ENCODE assay signal across 8 cellular contexts in genomic region chr11:207213-208176, GRCh38. TPM values are rescaled to one million over a fixed set of nuclear protein-coding genes. Genes with fewer than 3 reads are reported as not detected.
DNase-seq lines count a peak whose midpoint lies in the region; ATAC-seq, FAIRE-seq and TF ChIP-seq lines count a peak whose summit lies in the region.

A gene with protein sequence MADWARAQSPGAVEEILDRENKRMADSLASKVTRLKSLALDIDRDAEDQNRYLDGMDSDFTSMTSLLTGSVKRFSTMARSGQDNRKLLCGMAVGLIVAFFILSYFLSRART (minus strand): TSS chr11:207399. CDS start chr11:207321, 78 bp downstream.
Gene RIC8A, plus strand, starts transcription at chr11:207708. Its CDS starts 1,147 bp downstream, at chr11:208855.

- intact Hi-C loops in Right ventricle myocardium inferior (cut with DNase I) (loop anchor here (1.0 kb wide), 2 partner anchors 26 to 29 kb away; partner anchors contain the start of genes PSMD13 and SIRT3), pancreas (cut with DNase I) (no loop called here), tibial artery (cut with DNase I; ENCODE audit: low total_unique reads) (loop anchor here (5.0 kb wide), 1 partner anchor 240 kb away; no protein-coding TSS in a partner anchor)

- peak within 1 kb of the TSS; percentile 96 to 98 (median 97) for H3K27ac ChIP-seq in pancreas
- H3K27ac ChIP-seq in tibial artery, result peak within 1 kb of the TSS; percentile 96 to 97

- H3K36me3 ChIP-seq in pancreas (peaks cover 0 to 30% (median 23%) of the 10 kb centered on the region in 3 donors), tibial artery (peaks cover 37 to 66% (median 55%) of the 10 kb centered on the region in 3 donors)

- ATAC-seq in HG02759 (IDR thresholded peaks at IDR 0.05; ENCODE audit: unreplicated experiment) (peak; percentile 80), Right ventricle myocardium inferior (peak; percentile 92), pancreas (peak; percentile 82 to 93 (median 88))

- H3K4me3 ChIP-seq in GM12864 (ENCODE audit: low read depth, low read length), result peak within 1 kb of the TSS; percentile 87
- H3K4me3 ChIP-seq in pancreas, result peak within 1 kb of the TSS; percentile 86 to 100 (median 96)
- peak within 1 kb of the TSS; percentile 93 to 97 for H3K4me3 ChIP-seq in tibial artery

- FAIRE-seq in pancreas (lab: Jason Lieb, UNC), result peak; percentile 95

- WGBS in pancreas, 2 donors, result 0% methylated on average over 67 to 90 of the region's 90 CpGs

- TF ChIP-seq CTCF in GM12864 (IDR thresholded peaks at IDR 0.05; ENCODE audit: low read depth, low read length, missing control alignments) (no peak), pancreas (IDR thresholded peaks at IDR 0.05) (no peak), tibial artery (IDR thresholded peaks at IDR 0.05) (peak in 1 of 2 experiments; percentile 20)

- H3K9me3 ChIP-seq in pancreas, result no peaks in the 10 kb centered on the region
- H3K9me3 ChIP-seq in tibial artery, result no peaks in the 10 kb centered on the region

- H3K4me1 ChIP-seq in pancreas, result peaks cover 10 to 29% (median 24%) of the 10 kb centered on the region in 3 donors
- peaks cover 12 to 62% (median 53%) of the 10 kb centered on the region in 4 donors for H3K4me1 ChIP-seq in tibial artery

- H3K27me3 ChIP-seq in pancreas (no peaks in the 10 kb centered on the region), tibial artery (no peaks in the 10 kb centered on the region)

- DNase-seq in GM12864 (ENCODE audit: low read depth) (peak; percentile 97), NCI-H1417 (lab: John Stamatoyannopoulos, UW) (peak; percentile 92 to 95 (median 94)), SW 1271 (lab: John Stamatoyannopoulos, UW) (peak; percentile 95 to 97), Right ventricle myocardium inferior (ENCODE audit: missing footprints) (peak; percentile 98), pancreas (peak; percentile 92 to 98 (median 96)), tibial artery (peak; percentile 99)
- DNase-seq in activated naive CD8-positive, alpha-beta T cell treated with anti-CD3 and anti-CD28 coated beads, Interleukin-2, amount 50 U/mL, for 16 hours (ENCODE audit: low read depth, low spot score), result peak; percentile 94

RNA-seq across cellular contexts. Expression of the first gene that starts in this region (rescaled TPM):
- 19.4 TPM for total RNA-seq in Right ventricle myocardium inferior
- 10 to 100 TPM; 29.8 to 53.4 (median 48.8) TPM for total RNA-seq in pancreas
- 10 to 100 TPM; 27.7 to 30.7 TPM for polyA plus RNA-seq in pancreas

RNA-seq across cellular contexts. Expression of gene RIC8A, which starts in this region (rescaled TPM):
- total RNA-seq in Right ventricle myocardium inferior (52.3 TPM), pancreas (10 to 100 TPM; 29.7 to 49.3 (median 40.9) TPM)
- polyA plus RNA-seq in pancreas, result 10 to 100 TPM; 39.6 to 47.1 TPM

Comparison
In these comparisons a context has a peak if more than half of its experiments do, and no peak if none do; other contexts are left out.
1. Peak in every context shown above with its lines: DNase-seq, ATAC-seq, H3K4me3 ChIP-seq and H3K27ac ChIP-seq.
2. intact Hi-C loops: an anchor here in Right ventricle myocardium inferior (1.0 kb wide) and tibial artery (5.0 kb wide); none called in pancreas.